8 cellular contexts compared by ENCODE assay signal in the genomic region with DNA sequence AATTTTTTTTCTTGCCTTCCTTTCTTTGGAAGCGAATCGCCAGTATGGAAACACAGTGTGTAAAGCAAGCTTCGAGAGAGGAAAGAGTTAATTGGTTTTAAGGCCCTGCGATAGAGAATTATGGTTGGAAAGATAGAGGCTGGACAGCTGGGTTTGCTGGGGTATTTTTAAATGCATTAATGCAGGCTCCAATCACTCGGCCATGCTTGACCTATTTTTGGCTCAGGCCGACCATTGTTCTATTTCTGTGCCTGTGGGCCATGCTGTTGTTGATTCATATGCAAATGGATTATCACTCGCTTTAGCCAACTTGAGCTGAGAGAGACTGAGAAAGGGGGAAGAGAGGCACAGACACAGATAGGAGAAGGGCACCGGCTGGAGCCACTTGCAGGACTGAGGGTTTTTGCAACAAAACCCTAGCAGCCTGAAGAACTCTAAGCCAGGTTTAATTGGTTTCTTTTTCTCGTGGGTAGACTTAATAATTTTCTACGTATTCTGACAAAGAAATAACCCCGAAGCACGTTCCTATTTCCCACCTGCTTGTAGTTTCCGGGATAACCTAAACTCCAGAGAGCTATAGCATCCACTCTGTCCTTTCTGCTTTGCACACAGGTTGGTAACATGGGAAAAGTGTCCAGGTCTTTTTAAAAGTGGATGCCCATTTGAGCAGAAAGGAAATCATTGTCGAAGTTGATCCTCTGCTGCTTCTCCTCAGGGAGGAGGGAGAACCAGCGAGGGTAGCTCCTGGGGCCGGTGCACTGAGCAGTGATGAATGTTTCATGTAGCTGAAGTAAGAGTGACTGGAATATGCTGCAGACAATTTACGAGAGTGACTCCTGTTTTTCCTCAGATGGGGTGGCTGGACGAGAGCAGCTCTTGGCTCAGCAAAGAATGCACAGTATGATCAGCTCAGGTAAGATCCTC. TPM values are rescaled to one million over a fixed set of nuclear protein-coding genes. Genes with fewer than 3 reads are reported as not detected.
DNase-seq lines count a peak whose midpoint lies in the region; ATAC-seq and TF ChIP-seq lines count a peak whose summit lies in the region.

Gene HDAC9 (plus strand): TSS at position 338 of the 924 bp plus-strand sequence. CDS start 554 bp downstream, at position 892.

- H3K4me2 ChIP-seq in PC-9: peak within 1 kb of the TSS; percentile 37

- WGBS in HUES64: 13% methylated on average over 18 of the region's 18 CpGs
- WGBS in liver: 30% methylated on average over 18 of the region's 18 CpGs

- H3K4me1 ChIP-seq in HUES64 (ENCODE audit: insufficient read depth, low read length): peaks cover 32% of the 10 kb centered on the region
- H3K4me1 ChIP-seq in PC-9 (replicated peaks; ENCODE audit: insufficient read depth): no peaks in the 10 kb centered on the region
- peaks cover 0 to 9% (median 6%) of the 10 kb centered on the region in 4 donors for H3K4me1 ChIP-seq in liver (ENCODE audit: control insufficient read depth in 4 of 4, insufficient read depth in 4 of 4, low read length in 3 of 4)

- H3K4me3 ChIP-seq in HUES64 (ENCODE audit: low read length) (peak within 1 kb of the TSS; percentile 63), PC-9 (peak within 1 kb of the TSS; percentile 5; the same call in 1 of the 2 replicates), dorsolateral prefrontal cortex (peak within 1 kb of the TSS; percentile 36 to 82 (median 62)), liver (ENCODE audit: low read depth in 1 of 3, low read length in 3 of 3) (peak within 1 kb of the TSS in 2 of 3 donors; percentile 9 to 23)

- H3K9me2 ChIP-seq in PC-9 (ENCODE audit: insufficient read depth): peaks cover 3% of the 10 kb centered on the region; the same call in 1 of the 2 replicates

- H3K79me2 ChIP-seq in PC-9 (ENCODE audit: low read depth): no peaks in the 10 kb centered on the region

- H3F3A ChIP-seq in PC-9 (ENCODE audit: insufficient read depth, low read depth): no peaks in the 10 kb centered on the region

- no TSS peak for BruUV-seq in PC-9 (replicated peaks; lab: Mats Ljungman, UMichigan)

- no peaks in the 10 kb centered on the region for H4K20me1 ChIP-seq in PC-9 (ENCODE audit: insufficient read depth)

- peak within 1 kb of the TSS; percentile 59 for H2AFZ ChIP-seq in PC-9

- ATAC-seq in GM21528 (IDR thresholded peaks at IDR 0.05; ENCODE audit: low FRiP score, unreplicated experiment): peak; percentile 91

- DNase-seq in ELR (ENCODE audit: low read depth): peak; percentile 72
- peak in 1 of 2 experiments; percentile 37 for DNase-seq in PC-9
- DNase-seq in dorsolateral prefrontal cortex: peak in 9 of 10 donors; percentile 58 to 82 (median 67)
- DNase-seq in substantia nigra (lab: John Stamatoyannopoulos, UW): peak in 42 of 49 donors; percentile 7 to 84 (median 46)
- no peak for DNase-seq in KG1 (lab: John Stamatoyannopoulos, UW)

- CTCF ChIA-PET in PC-9 (lab: Charles Lee): interaction anchor here (0.7 to 1.2 kb wide), 2 partner anchors 18 to 138 kb away, joined by 3 read pairs; no protein-coding TSS in a partner anchor

- no peak for TF ChIP-seq RAD21 in liver (IDR thresholded peaks at IDR 0.05)

- H3K36me3 ChIP-seq in HUES64 (ENCODE audit: insufficient read depth, low read length) (no peaks in the 10 kb centered on the region), PC-9 (ENCODE audit: low read depth) (no peaks in the 10 kb centered on the region), liver (ENCODE audit: control insufficient read depth in 4 of 4, insufficient read depth in 3 of 4, low read depth in 1 of 4, low read length in 3 of 4) (no peaks in the 10 kb centered on the region)

- no peaks in the 10 kb centered on the region for H3K27me3 ChIP-seq in HUES64 (ENCODE audit: insufficient read depth, low read length)
- no peaks in the 10 kb centered on the region for H3K27me3 ChIP-seq in PC-9 (ENCODE audit: insufficient read depth, low read depth)
- H3K27me3 ChIP-seq in dorsolateral prefrontal cortex: no peaks in the 10 kb centered on the region
- H3K27me3 ChIP-seq in liver (ENCODE audit: control insufficient read depth in 4 of 4, insufficient read depth in 4 of 4, low read length in 3 of 4): peaks cover 0 to 13% (median 1%) of the 10 kb centered on the region in 4 donors

- POLR2A ChIA-PET in PC-9 (lab: Charles Lee; ENCODE audit: unreplicated experiment): interaction anchor here (0.6 to 0.8 kb wide), 5 partner anchors 13 to 559 kb away, joined by 3 to 15 read pairs (median 6); no protein-coding TSS in a partner anchor

- H3K9ac ChIP-seq in HUES64 (ENCODE audit: low read depth, low read length): peak within 1 kb of the TSS; percentile 76
- no peak within 1 kb of the TSS for H3K9ac ChIP-seq in liver (ENCODE audit: low read depth in 1 of 2, low read length in 2 of 2)

- TF ChIP-seq CTCF in PC-9 (conservative IDR thresholded peaks at IDR 0.05): no peak
- TF ChIP-seq CTCF in dorsolateral prefrontal cortex (IDR thresholded peaks at IDR 0.05 in 54 of 56, conservative IDR thresholded peaks at IDR 0.05 in 2 of 56; ENCODE audit: low read depth in 1 of 56, partially characterized antibody in 56 of 56): peak in 4 of 56 donors; percentile 3 to 8 (median 4)
- TF ChIP-seq CTCF in liver (IDR thresholded peaks at IDR 0.05; ENCODE audit: low read depth, low read length, missing input control): no peak

- no peaks in the 10 kb centered on the region for H3K9me3 ChIP-seq in HUES64 (ENCODE audit: insufficient read depth, low read depth, low read length)
- no peaks in the 10 kb centered on the region; the same call in 1 of the 2 replicates for H3K9me3 ChIP-seq in PC-9 (ENCODE audit: insufficient read depth, low read depth)
- no peaks in the 10 kb centered on the region for H3K9me3 ChIP-seq in liver (ENCODE audit: control insufficient read depth in 4 of 4, low read length in 3 of 4)

- H3K27ac ChIP-seq in HUES64 (ENCODE audit: low read depth, low read length): peak within 1 kb of the TSS; percentile 77
- no peak within 1 kb of the TSS for H3K27ac ChIP-seq in PC-9
- peak within 1 kb of the TSS; percentile 52 to 95 (median 88) for H3K27ac ChIP-seq in dorsolateral prefrontal cortex
- no peak within 1 kb of the TSS for H3K27ac ChIP-seq in liver (ENCODE audit: low read depth in 1 of 2, low read length in 2 of 2)
- H3K27ac ChIP-seq in substantia nigra (ENCODE audit: low read depth, low read length, poor library complexity, severe bottlenecking): peak within 1 kb of the TSS; percentile 87

- intact Hi-C loops in PC-9 (cut with micrococcal nuclease; ENCODE audit: unreplicated experiment) (loop anchor here (1.0 kb wide), 1 partner anchor 13 kb away; no protein-coding TSS in a partner anchor), dorsolateral prefrontal cortex (cut with DNase I) (loop anchor here (5.0 to 10.0 kb wide), 2 partner anchors 77 to 141 kb away; no protein-coding TSS in a partner anchor)

TF ChIP-seq in liver, 16 proteins besides CTCF, POLR2A, EP300 and RAD21 (continues in another document):
- TF ChIP-seq ATF3 (IDR thresholded peaks at IDR 0.05) (no peak), HNF4A (conservative IDR thresholded peaks at IDR 0.05) (no peak), ZBTB33 (IDR thresholded peaks at IDR 0.05) (no peak), REST (IDR thresholded peaks at IDR 0.05) (no peak), JUND (IDR thresholded peaks at IDR 0.05) (no peak), SP1 (IDR thresholded peaks at IDR 0.05) (no peak), FOXA1 (IDR thresholded peaks at IDR 0.05) (no peak), EGR1 (IDR thresholded peaks at IDR 0.05; ENCODE audit: low read depth in 2 of 2) (no peak)

RNA-seq across cellular contexts. Expression of gene HDAC9, which starts in this region (rescaled TPM):
- polyA plus RNA-seq in HUES64 (2013, experiment 1 of 2): 7.6 TPM
- polyA plus RNA-seq in HUES64 (2013, experiment 2 of 2): 12.6 TPM
- total RNA-seq in PC-9 (2021): 14.7 TPM in 2 replicates
- total RNA-seq in dorsolateral prefrontal cortex: 10 to 100 TPM; 40.3 to 96.7 (median 63.1) TPM
- 10 to 100 TPM in 1 of 2 donors, 1 to 10 TPM in 1; 3.4 to 10.1 TPM for total RNA-seq in liver
- polyA plus RNA-seq in liver: 1 to 10 TPM; 1.0 to 1.3 TPM

Comparison
In these comparisons a context has a peak if more than half of its experiments do, and no peak if none do; other contexts are left out.
1. H3K27ac ChIP-seq: peak in HUES64 (single experiment), dorsolateral prefrontal cortex (59 of 59) and substantia nigra (single experiment); none in PC-9 (single experiment) and liver (0 of 2).
2. H3K4me3 ChIP-seq: peak in every context shown above with its lines; median percentile 63 in HUES64; 62 in dorsolateral prefrontal cortex; 16 in liver; 5 in PC-9.